In genomic region chr9:31390352-31391025, GRCh38 we compare ENCODE assay signal across 12 cellular contexts.
A peak's percentile ranks its signal among the peaks of the same experiment; 100 is the strongest.
DNase-seq lines count a peak whose midpoint lies in the region; ATAC-seq lines count a peak whose summit lies in the region.
"Had no signal": no experiment of that assay in that cellular context is flagged by ENCODE, and none has a peak within 500 bp of the region (broad histone marks: within the 10 kb centered on the region; RNA-seq: fewer than 3 reads in every experiment).

No MANE protein-coding gene starts in this region.

- DNase-seq in COR-L47 (lab: John Stamatoyannopoulos, UW) = peak; percentile 29
- no peak for DNase-seq in central memory CD8-positive, alpha-beta T cell (ENCODE audit: low spot score in 2 of 2)
- no peak for DNase-seq in Right ventricle myocardium inferior (ENCODE audit: missing footprints)
- no peak for DNase-seq in aorta
- DNase-seq in NCI-H1092 (lab: John Stamatoyannopoulos, UW) = no peak
- DNase-seq in DMS114 treated with DMSO at 0.1 percent for 48 hours (lab: John Stamatoyannopoulos, UW; ENCODE audit: unreplicated experiment) = no peak
- DNase-seq: adrenal gland, H7, MV-4-11 had no signal

- no peak overlapping the region for H3K27ac ChIP-seq in aorta (ENCODE audit: low read depth in 1 of 2, low read length in 2 of 2)
- H3K27ac ChIP-seq: adrenal gland had no signal

- WGBS in aorta, 2 donors = 12 to 25% methylated on average over 6 of the region's 6 CpGs

- ATAC-seq in GM19463 (IDR thresholded peaks at IDR 0.05; ENCODE audit: unreplicated experiment) (peak; percentile 46), HG03342 (IDR thresholded peaks at IDR 0.05; ENCODE audit: unreplicated experiment) (peak; percentile 49), Right ventricle myocardium inferior (no peak), aorta (ENCODE audit: low FRiP score) (no peak)
- ATAC-seq in central memory CD8-positive, alpha-beta T cell (replicated peaks; ENCODE audit: extremely low read depth, poor library complexity, severe bottlenecking) = peak; percentile 24

- no peak overlapping the region for H3K4me3 Mint-ChIP-seq in central memory CD8-positive, alpha-beta T cell
- H3K4me3 Mint-ChIP-seq: nephron had no signal

- H3K4me1 ChIP-seq in aorta (ENCODE audit: control insufficient read depth in 1 of 2, insufficient read depth in 2 of 2, low read length in 2 of 2) = no peaks in the 10 kb centered on the region
- H3K4me1 ChIP-seq: adrenal gland had no signal

- no peaks in the 10 kb centered on the region for H3K27me3 ChIP-seq in aorta (ENCODE audit: control insufficient read depth in 1 of 2, insufficient read depth in 2 of 2, low read length in 1 of 2)
- H3K27me3 ChIP-seq: adrenal gland had no signal

- peaks cover 10% of the 10 kb centered on the region for H3K4me1 Mint-ChIP-seq in central memory CD8-positive, alpha-beta T cell

- no peaks in the 10 kb centered on the region for H3K9me3 Mint-ChIP-seq in central memory CD8-positive, alpha-beta T cell
- H3K9me3 Mint-ChIP-seq: nephron had no signal

- H3K36me3 Mint-ChIP-seq in central memory CD8-positive, alpha-beta T cell (ENCODE audit: insufficient read depth) = no peaks in the 10 kb centered on the region

- H3K27me3 Mint-ChIP-seq in central memory CD8-positive, alpha-beta T cell = no peaks in the 10 kb centered on the region

- no peak overlapping the region for H3K4me3 ChIP-seq in aorta (ENCODE audit: low read length in 2 of 2)
- H3K4me3 ChIP-seq: adrenal gland had no signal

- no peaks in the 10 kb centered on the region for H3K9me3 ChIP-seq in aorta (ENCODE audit: control insufficient read depth, low read length)

- H3K36me3 ChIP-seq in aorta (ENCODE audit: control insufficient read depth in 1 of 2, insufficient read depth in 2 of 2, low read length in 1 of 2) = no peaks in the 10 kb centered on the region
- H3K36me3 ChIP-seq: adrenal gland had no signal

- intact Hi-C loops in Right ventricle myocardium inferior (cut with DNase I) (no loop called here), aorta (cut with DNase I) (no loop called here)

- H3K27ac Mint-ChIP-seq in central memory CD8-positive, alpha-beta T cell (ENCODE audit: low read depth) = no peak overlapping the region
- H3K27ac Mint-ChIP-seq: nephron had no signal

Comparison
In these comparisons a context has a peak if more than half of its experiments do, and no peak if none do; other contexts are left out.
1. ATAC-seq: peak in GM19463 (single experiment), HG03342 (single experiment) and central memory CD8-positive, alpha-beta T cell (single experiment); none in Right ventricle myocardium inferior (single experiment) and aorta (single experiment).